In the genomic region with DNA sequence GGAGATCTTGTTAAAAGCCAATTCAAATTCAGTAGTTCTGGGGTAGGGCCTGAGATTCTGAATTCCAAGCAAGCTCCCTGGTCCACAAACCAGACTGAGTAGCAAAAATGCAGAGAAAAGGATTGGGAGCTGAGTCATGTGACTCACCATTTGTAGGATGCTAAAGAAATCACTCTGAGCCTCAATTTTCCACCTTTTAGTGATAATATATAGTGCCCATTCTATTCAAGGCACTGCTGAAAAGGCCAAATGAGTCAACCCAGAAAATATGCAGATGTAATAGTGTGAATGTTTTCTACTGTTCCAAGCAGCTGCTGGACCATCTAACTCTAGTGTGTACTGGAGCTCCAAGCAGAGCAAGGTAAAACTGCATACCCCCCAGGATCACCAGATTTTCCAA, we compare ENCODE assay signal across 1 cellular context.
TF ChIP-seq lines count a peak whose summit lies in the region.

No MANE protein-coding gene starts in this region.

TF ChIP-seq in SK-N-SH, 30 proteins besides CTCF, POLR2A, EP300 and RAD21 (continued from another document):
- TF ChIP-seq, protein P1, sequence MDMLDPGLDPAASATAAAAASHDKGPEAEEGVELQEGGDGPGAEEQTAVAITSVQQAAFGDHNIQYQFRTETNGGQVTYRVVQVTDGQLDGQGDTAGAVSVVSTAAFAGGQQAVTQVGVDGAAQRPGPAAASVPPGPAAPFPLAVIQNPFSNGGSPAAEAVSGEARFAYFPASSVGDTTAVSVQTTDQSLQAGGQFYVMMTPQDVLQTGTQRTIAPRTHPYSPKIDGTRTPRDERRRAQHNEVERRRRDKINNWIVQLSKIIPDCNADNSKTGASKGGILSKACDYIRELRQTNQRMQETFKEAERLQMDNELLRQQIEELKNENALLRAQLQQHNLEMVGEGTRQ (IDR thresholded peaks at IDR 0.05; ENCODE audit: borderline replicate concordance, low read depth, low read length), result no peak
- no peak for TF ChIP-seq SMC3 (IDR thresholded peaks at IDR 0.05; ENCODE audit: low read depth, low read length)
